Comparison of ENCODE assay signal across 8 cellular contexts in the genomic region with DNA sequence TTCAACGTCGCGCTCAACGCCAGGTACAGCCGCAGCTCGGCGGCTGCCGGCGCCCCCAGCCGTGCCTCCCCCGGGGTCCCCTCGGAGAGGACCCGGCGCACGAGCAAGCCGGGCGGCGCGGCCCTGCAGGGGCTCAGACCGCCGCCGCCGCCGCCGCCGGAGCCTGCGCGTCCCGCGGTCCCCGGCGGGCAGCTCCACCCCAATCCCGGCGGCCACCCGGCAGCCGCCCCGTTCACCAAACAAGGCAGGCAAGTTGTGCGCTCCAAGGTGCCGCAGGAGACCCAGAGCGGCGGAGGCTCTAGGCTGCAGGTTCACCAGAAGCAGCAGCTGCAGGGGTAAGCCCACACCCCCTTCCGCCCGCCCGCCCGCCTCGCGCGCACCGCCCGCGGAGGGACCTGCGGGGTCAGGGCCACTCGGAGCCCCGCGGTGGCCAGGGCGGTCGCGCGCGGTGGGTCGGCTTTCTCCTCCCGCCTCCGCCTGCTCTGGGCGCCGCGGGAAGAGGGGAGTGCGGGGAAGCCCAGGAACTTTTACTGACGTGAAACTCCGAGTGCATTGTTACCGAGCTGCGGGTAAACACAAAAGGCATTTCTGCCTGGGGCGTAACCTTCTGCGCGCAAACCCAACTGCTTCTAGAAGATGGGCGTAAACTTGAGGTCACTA. TPM values are rescaled to one million over a fixed set of nuclear protein-coding genes. Genes with fewer than 3 reads are reported as not detected.
A peak's percentile ranks its signal among the peaks of the same experiment; 100 is the strongest.
DNase-seq lines count a peak whose midpoint lies in the region; ATAC-seq and TF ChIP-seq lines count a peak whose summit lies in the region.

No MANE protein-coding gene starts in this region.

- no peaks in the 10 kb centered on the region for H3K36me3 Mint-ChIP-seq in CD4-positive, alpha-beta memory T cell
- no peaks in the 10 kb centered on the region for H3K36me3 Mint-ChIP-seq in activated T-cell treated with anti-CD3 and anti-CD28 coated beads, Interleukin-2, amount 50 U/mL, for 4 hours (ENCODE audit: insufficient read depth)

- H3K9ac ChIP-seq in KMS-11 (peak overlapping the region; percentile 57), neuronal stem cell (ENCODE audit: low read depth, low read length, poor library complexity) (peak overlapping the region; percentile 92)

- peak overlapping the region; percentile 94 for H2BK5ac ChIP-seq in neuronal stem cell (ENCODE audit: low read length)

- no peaks in the 10 kb centered on the region for H3K79me2 ChIP-seq in KMS-11 (ENCODE audit: insufficient read depth, low read depth)

- no peaks in the 10 kb centered on the region for H3K9me3 Mint-ChIP-seq in CD4-positive, alpha-beta memory T cell
- H3K9me3 Mint-ChIP-seq in activated T-cell treated with anti-CD3 and anti-CD28 coated beads, Interleukin-2, amount 50 U/mL, for 4 hours = no peaks in the 10 kb centered on the region

- H4K20me1 ChIP-seq in KMS-11 (ENCODE audit: insufficient read depth) = no peaks in the 10 kb centered on the region

- no peak overlapping the region for H3K4me3 ChIP-seq in CD4-positive, alpha-beta memory T cell (ENCODE audit: low read length in 2 of 2)
- H3K4me3 ChIP-seq in KMS-11 (IDR thresholded peaks at IDR 0.05; ENCODE audit: insufficient read depth, low read depth, low read length) (peak overlapping the region; percentile 85), fibroblast of villous mesenchyme (ENCODE audit: low read depth, low read length) (peak overlapping the region; percentile 78), neuronal stem cell (ENCODE audit: low read length in 2 of 2) (peak overlapping the region; percentile 68 to 95)

- H2AFZ ChIP-seq in KMS-11 (ENCODE audit: low read depth) (peak overlapping the region; percentile 89), neuronal stem cell (ENCODE audit: low read length) (peak overlapping the region; percentile 99)

- H3K14ac ChIP-seq in neuronal stem cell (ENCODE audit: low read length) = peak overlapping the region; percentile 15

- no peak overlapping the region for H3K27ac ChIP-seq in CD4-positive, alpha-beta memory T cell (ENCODE audit: low read depth, low read length)
- H3K27ac ChIP-seq in KMS-11 = peak overlapping the region; percentile 14
- H3K27ac ChIP-seq in neuronal stem cell (replicated peaks; ENCODE audit: low read length) = peak overlapping the region; percentile 75

- CTCF ChIA-PET in CD4-positive, alpha-beta memory T cell (lab: Charles Lee; ENCODE audit: partially characterized antibody) = no interaction called here

- peak overlapping the region; percentile 88 for H2BK120ac ChIP-seq in neuronal stem cell (ENCODE audit: low read depth, low read length)

- peak overlapping the region; percentile 98 for H3K18ac ChIP-seq in neuronal stem cell (ENCODE audit: low read length)

- H3K23ac ChIP-seq in neuronal stem cell (ENCODE audit: low read depth, low read length, poor library complexity) = peak overlapping the region; percentile 56

- no peak overlapping the region for H3K4ac ChIP-seq in neuronal stem cell (ENCODE audit: low read length)

- H4K91ac ChIP-seq in neuronal stem cell (ENCODE audit: low read depth, low read length, poor library complexity) = no peak overlapping the region

- ATAC-seq in GM21360 (IDR thresholded peaks at IDR 0.05; ENCODE audit: unreplicated experiment) (peak; percentile 27), HG02610 (IDR thresholded peaks at IDR 0.05; ENCODE audit: unreplicated experiment) (no peak)
- peak; percentile 33 to 45 for ATAC-seq in activated T-cell treated with anti-CD3 and anti-CD28 coated beads, Interleukin-2, amount 50 U/mL, for 4 hours

- peaks cover 7 to 16% of the 10 kb centered on the region in 2 donors for H3K27me3 Mint-ChIP-seq in CD4-positive, alpha-beta memory T cell
- peaks cover 26% of the 10 kb centered on the region for H3K27me3 Mint-ChIP-seq in activated T-cell treated with anti-CD3 and anti-CD28 coated beads, Interleukin-2, amount 50 U/mL, for 4 hours (ENCODE audit: low read depth)

- TF ChIP-seq CTCF in KMS-11 (conservative IDR thresholded peaks at IDR 0.05; ENCODE audit: low read depth, low read length) = no peak
- TF ChIP-seq CTCF in fibroblast of villous mesenchyme (IDR thresholded peaks at IDR 0.05; ENCODE audit: insufficient read depth, low read depth, low read length) = no peak

- POLR2A ChIA-PET in CD4-positive, alpha-beta memory T cell (lab: Charles Lee; ENCODE audit: partially characterized antibody) = interaction anchor here (0.7 kb wide), 1 partner anchor 636 kb away, joined by 3 read pairs; no protein-coding TSS in a partner anchor

- no peak overlapping the region for H3K27ac Mint-ChIP-seq in CD4-positive, alpha-beta memory T cell

- H2BK12ac ChIP-seq in neuronal stem cell (ENCODE audit: low read length) = no peak overlapping the region

- intact Hi-C loops in CD4-positive, alpha-beta memory T cell (cut with micrococcal nuclease) = loop anchor here (2.0 kb wide), 1 partner anchor 635 kb away; no protein-coding TSS in a partner anchor

- peaks cover 0 to 8% (median 4%) of the 10 kb centered on the region in 4 donors for H3K4me1 Mint-ChIP-seq in CD4-positive, alpha-beta memory T cell
- H3K4me1 Mint-ChIP-seq in activated T-cell treated with anti-CD3 and anti-CD28 coated beads, Interleukin-2, amount 50 U/mL, for 4 hours (ENCODE audit: low read depth) = peaks cover 3% of the 10 kb centered on the region

- no peaks in the 10 kb centered on the region for H3K36me3 ChIP-seq in CD4-positive, alpha-beta memory T cell (ENCODE audit: insufficient read depth, low read length)
- H3K36me3 ChIP-seq in KMS-11 (ENCODE audit: insufficient read depth) (no peaks in the 10 kb centered on the region), neuronal stem cell (replicated peaks in 1 of 2; ENCODE audit: control insufficient read depth in 2 of 2, insufficient read depth in 2 of 2, low read length in 2 of 2) (peaks cover 0 to 7% of the 10 kb centered on the region in 2 donors)

- no peak overlapping the region for H2BK15ac ChIP-seq in neuronal stem cell (ENCODE audit: low read length)

- WGBS in neuronal stem cell (ENCODE audit: extremely low coverage in 2 of 2, insufficient read length in 2 of 2, insufficient replicate concordance in 1 of 2), 2 donors = no CpG with 5 or more reads among the region's 75 CpGs

- no peak overlapping the region for H4K8ac ChIP-seq in neuronal stem cell (ENCODE audit: low read depth, low read length)

- H2AK5ac ChIP-seq in neuronal stem cell (ENCODE audit: low read depth, low read length) = peak overlapping the region; percentile 56

- H3K27me3 ChIP-seq in CD4-positive, alpha-beta memory T cell (ENCODE audit: insufficient read depth, low read length) = no peaks in the 10 kb centered on the region
- H3K27me3 ChIP-seq in KMS-11 (ENCODE audit: insufficient read depth, low read depth) (no peaks in the 10 kb centered on the region), neuronal stem cell (ENCODE audit: control insufficient read depth in 3 of 3, insufficient read depth in 3 of 3, low read depth in 1 of 3, low read length in 3 of 3) (no peaks in the 10 kb centered on the region)

- no peaks in the 10 kb centered on the region for H3K79me1 ChIP-seq in neuronal stem cell (ENCODE audit: low read depth, low read length)

- peak overlapping the region; percentile 59 to 84 (median 77) for H3K4me3 Mint-ChIP-seq in CD4-positive, alpha-beta memory T cell
- peak overlapping the region; percentile 70 for H3K4me3 Mint-ChIP-seq in activated T-cell treated with anti-CD3 and anti-CD28 coated beads, Interleukin-2, amount 50 U/mL, for 4 hours

- no peaks in the 10 kb centered on the region for H3K4me1 ChIP-seq in CD4-positive, alpha-beta memory T cell (ENCODE audit: insufficient read depth, low read length)
- H3K4me1 ChIP-seq in KMS-11 (ENCODE audit: low read depth, poor library complexity, severe bottlenecking) (peaks cover 36% of the 10 kb centered on the region), neuronal stem cell (ENCODE audit: control insufficient read depth in 2 of 2, insufficient read depth in 1 of 2, low read depth in 1 of 2, low read length in 2 of 2) (peaks cover 2 to 11% of the 10 kb centered on the region in 2 donors)

- no peaks in the 10 kb centered on the region for H3K9me3 ChIP-seq in CD4-positive, alpha-beta memory T cell (ENCODE audit: control insufficient read depth in 1 of 2, low read length in 2 of 2)
- H3K9me3 ChIP-seq in neuronal stem cell (replicated peaks in 1 of 2; ENCODE audit: control insufficient read depth in 2 of 2, insufficient read depth in 1 of 2, low read depth in 1 of 2, low read length in 2 of 2) = peaks cover 0 to 7% of the 10 kb centered on the region in 2 donors

- peak in 4 of 5 donors; percentile 12 to 32 (median 20) for DNase-seq in CD4-positive, alpha-beta memory T cell
- no peak for DNase-seq in activated T-cell treated with anti-CD3 and anti-CD28 coated beads, Interleukin-2, amount 50 U/mL, for 4 hours
- peak; percentile 55 for DNase-seq in fibroblast of villous mesenchyme (ENCODE audit: low read depth)
- peak; percentile 60 for DNase-seq in neuronal stem cell (ENCODE audit: low spot score)
- no peak for DNase-seq in inferior parietal cortex (ENCODE audit: extremely low spot score)

- H3K4me2 ChIP-seq in KMS-11 (peak overlapping the region; percentile 79), neuronal stem cell (ENCODE audit: insufficient read depth, low read length, poor library complexity, severe bottlenecking) (peak overlapping the region; percentile 95)

RNA-seq across cellular contexts. Expression of gene LTBP1, which starts 0.9 kb away (rescaled TPM):
- under 1 TPM in 1 of 2 experiments, not detected in 1; 0.44 TPM for total RNA-seq in CD4-positive, alpha-beta memory T cell
- not detected for polyA plus RNA-seq in CD4-positive, alpha-beta memory T cell
- total RNA-seq in activated T-cell treated with anti-CD3 and anti-CD28 coated beads, Interleukin-2, amount 50 U/mL, for 4 hours = under 1 TPM; 0.21 to 0.33 (median 0.22) TPM
- 33.7 and 163 TPM in 2 replicates for total RNA-seq in fibroblast of villous mesenchyme
- 48.3 TPM for polyA plus RNA-seq in neuronal stem cell (2013, experiment 1 of 2)
- 50.3 TPM for polyA plus RNA-seq in neuronal stem cell (2013, experiment 2 of 2)

Comparison
In these comparisons a context has a peak if more than half of its experiments do, and no peak if none do; other contexts are left out.
1. DNase-seq: peak in CD4-positive, alpha-beta memory T cell (4 of 5), fibroblast of villous mesenchyme (single experiment) and neuronal stem cell (single experiment); none in activated T-cell treated with anti-CD3 and anti-CD28 coated beads, Interleukin-2, amount 50 U/mL, for 4 hours (single experiment) and inferior parietal cortex (single experiment).
2. H3K4me3 ChIP-seq: peak in KMS-11 (single experiment), fibroblast of villous mesenchyme (single experiment) and neuronal stem cell (2 of 2); none in CD4-positive, alpha-beta memory T cell (0 of 2).
3. RNA of gene LTBP1, which starts 0.9 kb away (total RNA-seq): 33.7 to 163 TPM in fibroblast of villous mesenchyme; 0.44 TPM in CD4-positive, alpha-beta memory T cell and 0.21 to 0.33 TPM in activated T-cell treated with anti-CD3 and anti-CD28 coated beads, Interleukin-2, amount 50 U/mL, for 4 hours; every median in the first group is over 10 times any median in the second.